ENCODE assay signal across 8 cellular contexts in genomic region chr16:30775131-30775380, GRCh38. TPM values are rescaled to one million over a fixed set of nuclear protein-coding genes. Genes with fewer than 3 reads are reported as not detected.
DNase-seq lines count a peak whose midpoint lies in the region; ATAC-seq and TF ChIP-seq lines count a peak whose summit lies in the region.

No MANE protein-coding gene starts in this region.

- peaks cover 25 to 48% (median 42%) of the 10 kb centered on the region in 3 donors for H3K4me1 Mint-ChIP-seq in naive B cell

- peaks cover 6 to 21% (median 11%) of the 10 kb centered on the region in 3 donors for H3K27me3 Mint-ChIP-seq in naive B cell

- ATAC-seq in naive B cell (ENCODE audit: low read depth in 2 of 2): no peak

- H3K27ac ChIP-seq in ACC112 (ENCODE audit: low read depth, low read length): 0 out of 2 replicates have a peak overlapping the region, but pooled peaks have one; percentile 87
- H3K27ac ChIP-seq in HUES6 (ENCODE audit: low read depth, low read length): peak overlapping the region; percentile 84; the same call in 1 of the 2 replicates
- peak overlapping the region; percentile 65 to 88 for H3K27ac ChIP-seq in coronary artery
- H3K27ac ChIP-seq in Karpas-422 (ENCODE audit: low read length): no peak overlapping the region

- H3K27me3 ChIP-seq in ACC112 (ENCODE audit: insufficient read depth, low read length) (no peaks in the 10 kb centered on the region), HUES6 (ENCODE audit: control insufficient read depth, insufficient read depth, low read length) (no peaks in the 10 kb centered on the region), Karpas-422 (ENCODE audit: low read length) (no peaks in the 10 kb centered on the region)

- H3K79me2 ChIP-seq in ACC112 (ENCODE audit: control insufficient read depth, insufficient read depth, low read length, unreplicated experiment) (peaks cover 2% of the 10 kb centered on the region), Karpas-422 (ENCODE audit: low read length) (no peaks in the 10 kb centered on the region)

- no peaks in the 10 kb centered on the region for H3K9me2 ChIP-seq in Karpas-422 (replicated peaks; ENCODE audit: insufficient read depth, low read length)

- H3K36me3 Mint-ChIP-seq in naive B cell: peaks cover 0 to 15% of the 10 kb centered on the region in 2 donors

- no peaks in the 10 kb centered on the region for H3K9me3 Mint-ChIP-seq in naive B cell

- no peak overlapping the region for H2AFZ ChIP-seq in ACC112 (ENCODE audit: low read length, unreplicated experiment)
- H2AFZ ChIP-seq in Karpas-422 (ENCODE audit: low read length): no peak overlapping the region

- peak overlapping the region; percentile 61 to 95 (median 88) for H3K4me3 Mint-ChIP-seq in naive B cell

- H3K9ac ChIP-seq in HUES6 (ENCODE audit: low read length) (peak overlapping the region; percentile 94), Karpas-422 (ENCODE audit: low read length) (no peak overlapping the region)

- no peak for DNase-seq in coronary artery (ENCODE audit: low spot score)
- DNase-seq in naive B cell: no peak
- no peak for DNase-seq in NCI-H524 treated with DMSO at 0.1 percent for 48 hours (lab: John Stamatoyannopoulos, UW)
- no peak for DNase-seq in central memory CD4-positive, alpha-beta T cell
- DNase-seq in NCI-H1105 (lab: John Stamatoyannopoulos, UW): no peak
- no peak for DNase-seq in Karpas-422

- H4K20me1 ChIP-seq in Karpas-422 (ENCODE audit: insufficient read depth, low read depth, low read length): no peaks in the 10 kb centered on the region

- no peaks in the 10 kb centered on the region for H3K9me3 ChIP-seq in HUES6 (ENCODE audit: control insufficient read depth, insufficient read depth, low read depth, low read length)
- H3K9me3 ChIP-seq in Karpas-422 (ENCODE audit: low read length): no peaks in the 10 kb centered on the region

- peaks cover 20% of the 10 kb centered on the region for H3K4me1 ChIP-seq in ACC112 (ENCODE audit: control insufficient read depth, insufficient read depth, low read length, unreplicated experiment)
- peaks cover 14% of the 10 kb centered on the region for H3K4me1 ChIP-seq in HUES6 (ENCODE audit: control insufficient read depth, insufficient read depth, low read length)
- H3K4me1 ChIP-seq in Karpas-422 (ENCODE audit: low read length): no peaks in the 10 kb centered on the region

- no peak for TF ChIP-seq CTCF in coronary artery (IDR thresholded peaks at IDR 0.05)

- H3K27ac Mint-ChIP-seq in naive B cell: peak overlapping the region in 1 of 6 donors; percentile 42

- H3K36me3 ChIP-seq in ACC112 (ENCODE audit: insufficient read depth, low read length) (no peaks in the 10 kb centered on the region; the same call in 1 of the 2 replicates), HUES6 (ENCODE audit: control insufficient read depth, insufficient read depth, low read length) (peaks cover 45% of the 10 kb centered on the region), Karpas-422 (ENCODE audit: insufficient read depth, low read length) (0 out of 2 replicates have a peak, but pooled peaks cover 9% of the 10 kb centered on the region)

- H3K4me3 ChIP-seq in ACC112 (ENCODE audit: low read depth, low read length) (peak overlapping the region; percentile 96), HUES6 (ENCODE audit: low read depth, low read length) (peak overlapping the region; percentile 78), coronary artery (peak overlapping the region; percentile 77), Karpas-422 (ENCODE audit: low read length) (no peak overlapping the region)

- no peak overlapping the region for H3K4me2 ChIP-seq in Karpas-422 (ENCODE audit: low read depth, low read length, poor library complexity, severe bottlenecking)

RNA-seq across cellular contexts. Expression of gene ZNF629, which starts 11.9 kb away (rescaled TPM):
- polyA plus RNA-seq in naive B cell (ENCODE audit: low read depth in 6 of 6): 1 to 10 TPM in 1 of 6 donors, under 1 TPM in 4, not detected in 1; 0.23 to 1.4 (median 0.45) TPM
- 4.8 and 6.3 TPM in 2 replicates for total RNA-seq in Karpas-422 (2014; rRNA removed; shearing (Covaris generic); ENCODE audit: low replicate concordance)

RNA-seq across cellular contexts. Expression of gene RNF40, which starts 12.9 kb away (rescaled TPM):
- polyA plus RNA-seq in naive B cell (ENCODE audit: low read depth in 6 of 6): 10 to 100 TPM; 15.0 to 51.6 (median 28.8) TPM
- total RNA-seq in Karpas-422 (2014; rRNA removed; shearing (Covaris generic); ENCODE audit: low replicate concordance): 57.9 and 66.4 TPM in 2 replicates

RNA-seq across cellular contexts. Expression of gene CFAP119, which starts 13.2 kb away (rescaled TPM):
- polyA plus RNA-seq in naive B cell (ENCODE audit: low read depth in 6 of 6): under 1 TPM; 0.16 to 0.88 (median 0.62) TPM
- 8.9 and 15.0 TPM in 2 replicates for total RNA-seq in Karpas-422 (2014; rRNA removed; shearing (Covaris generic); ENCODE audit: low replicate concordance)

RNA-seq across cellular contexts. Expression of gene PHKG2, which starts 26.8 kb away (rescaled TPM):
- 10 to 100 TPM; 24.7 to 43.9 (median 29.8) TPM for polyA plus RNA-seq in naive B cell (ENCODE audit: low read depth in 6 of 6)
- total RNA-seq in Karpas-422 (2014; rRNA removed; shearing (Covaris generic); ENCODE audit: low replicate concordance): 32.3 and 35.5 TPM in 2 replicates
